Comparison of ENCODE assay signal across 2 cellular contexts in genomic region chr1:3668148-3668547, GRCh38.
TF ChIP-seq lines count a peak whose summit lies in the region.

No MANE protein-coding gene starts in this region.

TF ChIP-seq in GM12891, 5 proteins besides CTCF, POLR2A, EP300 and RAD21:
- TF ChIP-seq TAF1 (IDR thresholded peaks at IDR 0.05; ENCODE audit: low read depth, low read length) (no peak), PAX5 (IDR thresholded peaks at IDR 0.05; ENCODE audit: insufficient read depth, low read length, severe bottlenecking) (no peak)

TF ChIP-seq in GM12878, 131 proteins besides CTCF, POLR2A, EP300 and RAD21:
- TF ChIP-seq TAF1 (IDR thresholded peaks at IDR 0.05; ENCODE audit: borderline replicate concordance, low read depth, low read length) (no peak), ZNF622 (IDR thresholded peaks at IDR 0.05) (no peak), E2F8 (IDR thresholded peaks at IDR 0.05; ENCODE audit: low read depth, partially characterized antibody) (no peak), SPI1 (IDR thresholded peaks at IDR 0.05; ENCODE audit: borderline replicate concordance, insufficient read depth, low read depth, low read length) (no peak), ZBTB11 (CRISPR knock-in tag; IDR thresholded peaks at IDR 0.05) (no peak), JUND (IDR thresholded peaks at IDR 0.05; ENCODE audit: low read depth, low read length) (no peak), CBX5 (IDR thresholded peaks at IDR 0.05; ENCODE audit: low read depth) (no peak), RB1 (IDR thresholded peaks at IDR 0.05; ENCODE audit: borderline replicate concordance) (no peak), HDGF (IDR thresholded peaks at IDR 0.05) (no peak), SREBF1 (IDR thresholded peaks at IDR 0.05; ENCODE audit: low read length) (no peak), YBX1 (IDR thresholded peaks at IDR 0.05) (no peak), PML (IDR thresholded peaks at IDR 0.05; ENCODE audit: low read length) (no peak), ZNF274 (IDR thresholded peaks at IDR 0.05; ENCODE audit: insufficient read depth, insufficient read length) (no peak), EGR1 (IDR thresholded peaks at IDR 0.05; ENCODE audit: borderline replicate concordance in 1 of 2, low read depth in 2 of 2, low read length in 2 of 2) (no peak), NFIC (IDR thresholded peaks at IDR 0.05; ENCODE audit: low read depth, low read length) (no peak), CHD1 (IDR thresholded peaks at IDR 0.05; ENCODE audit: low read depth, low read length) (no peak)
